Comparison of ENCODE assay signal across 8 cellular contexts in genomic region chr12:106955377-106956047, GRCh38. TPM values are rescaled to one million over a fixed set of nuclear protein-coding genes. Genes with fewer than 3 reads are reported as not detected.
DNase-seq lines count a peak whose midpoint lies in the region; ATAC-seq and TF ChIP-seq lines count a peak whose summit lies in the region.

TSS of gene TMEM263 (plus strand) at chr12:106955907. CDS start at chr12:106967117, 11,210 bp downstream.

- H3K36me3 Mint-ChIP-seq in activated B cell treated with CpG ODN at 0.5 μM for 24 hours (ENCODE audit: low read depth) = peaks cover 6% of the 10 kb centered on the region
- H3K36me3 Mint-ChIP-seq in immature natural killer cell = no peaks in the 10 kb centered on the region

- TF ChIP-seq CTCF in activated B cell treated with CpG ODN at 0.5 μM for 24 hours (IDR thresholded peaks at IDR 0.05) = no peak
- TF ChIP-seq CTCF in cardiac fibroblast (IDR thresholded peaks at IDR 0.05; ENCODE audit: low read depth, low read length) = no peak

- peak within 1 kb of the TSS; percentile 92 to 94 for H3K4me3 ChIP-seq in cardiac fibroblast (replicated peaks in 1 of 2; ENCODE audit: low read depth in 2 of 2, low read length in 2 of 2)

- ATAC-seq in GM18867 (IDR thresholded peaks at IDR 0.05; ENCODE audit: unreplicated experiment) (peak; percentile 78), HG03097 (IDR thresholded peaks at IDR 0.05; ENCODE audit: low FRiP score, unreplicated experiment) (peak; percentile 78), activated B cell treated with CpG ODN at 0.5 μM for 24 hours (ENCODE audit: low read depth) (peak; percentile 86)

- CTCF ChIA-PET in activated B cell treated with CpG ODN at 0.5 μM for 24 hours (lab: Charles Lee) = interaction anchor here (0.7 to 1.0 kb wide), 2 partner anchors 149 to 673 kb away, joined by 3 read pairs; no protein-coding TSS in a partner anchor

- H3K4me3 Mint-ChIP-seq in activated B cell treated with CpG ODN at 0.5 μM for 24 hours = peak within 1 kb of the TSS; percentile 96
- peak within 1 kb of the TSS; percentile 92 to 99 (median 97) for H3K4me3 Mint-ChIP-seq in immature natural killer cell

- H3K9me3 Mint-ChIP-seq in activated B cell treated with CpG ODN at 0.5 μM for 24 hours (peaks cover 3% of the 10 kb centered on the region), immature natural killer cell (no peaks in the 10 kb centered on the region)

- POLR2A ChIA-PET in activated B cell treated with CpG ODN at 0.5 μM for 24 hours (lab: Charles Lee) = interaction anchor here (0.7 to 1.8 kb wide), 8 partner anchors 19 to 652 kb away, joined by 3 to 9 read pairs (median 4); partner anchors contain the start of genes CRY1, MTERF2 and POLR3B

- in situ Hi-C loops in ACHN (cut with HindIII; ENCODE audit: low pct_ligation_motif_present, low pct_unique_long_range_greater_than_20kb, low sequenced_read_pairs) = no loop called here

- H3K4me1 Mint-ChIP-seq in activated B cell treated with CpG ODN at 0.5 μM for 24 hours (peaks cover 23% of the 10 kb centered on the region), immature natural killer cell (peaks cover 20 to 31% of the 10 kb centered on the region in 2 donors)

- H3K27me3 Mint-ChIP-seq in activated B cell treated with CpG ODN at 0.5 μM for 24 hours = no peaks in the 10 kb centered on the region
- peaks cover 13 to 17% (median 15%) of the 10 kb centered on the region in 3 donors for H3K27me3 Mint-ChIP-seq in immature natural killer cell (ENCODE audit: low read depth in 3 of 3)

- DNase-seq in ACHN (peak; percentile 98), NCI-H2171 (lab: John Stamatoyannopoulos, UW) (peak; percentile 95), activated B cell treated with CpG ODN at 0.5 μM for 24 hours (peak; percentile 91), cardiac fibroblast (ENCODE audit: low read depth in 2 of 2) (peak; percentile 96 to 99), immature natural killer cell (peak; percentile 97 to 98 (median 97)), smooth muscle cell of the brain vasculature (ENCODE audit: low read depth, low spot score) (peak; percentile 91)

- intact Hi-C loops in activated B cell treated with CpG ODN at 0.5 μM for 24 hours (cut with micrococcal nuclease) = loop anchor here (1.0 to 10.0 kb wide), 10 partner anchors 17 to 1848 kb away; partner anchors contain the start of genes CKAP4, CORO1C, CRY1 and MTERF2

- H3K27ac Mint-ChIP-seq in activated B cell treated with CpG ODN at 0.5 μM for 24 hours (peak within 1 kb of the TSS; percentile 84), immature natural killer cell (peak within 1 kb of the TSS; percentile 88 to 97 (median 94))

RNA-seq across cellular contexts. Expression of gene TMEM263, which starts in this region (rescaled TPM):
- total RNA-seq in activated B cell treated with CpG ODN at 0.5 μM for 24 hours = 10.5 and 15.1 TPM in 2 replicates
- 10 to 100 TPM; 30.2 to 33.5 (median 31.0) TPM for polyA plus RNA-seq in immature natural killer cell

Comparison
In these comparisons a context has a peak if more than half of its experiments do, and no peak if none do; other contexts are left out.
1. Peak in every context shown above with its lines: DNase-seq, ATAC-seq and H3K4me3 ChIP-seq.